7 cellular contexts compared by ENCODE assay signal in genomic region chr7:143256325-143256724, GRCh38. TPM values are rescaled to one million over a fixed set of nuclear protein-coding genes. Genes with fewer than 3 reads are reported as not detected.
DNase-seq lines count a peak whose midpoint lies in the region; ATAC-seq lines count a peak whose summit lies in the region.
"Had no signal": no experiment of that assay in that cellular context is flagged by ENCODE, and none has a peak within 500 bp of the region (broad histone marks: within the 10 kb centered on the region; RNA-seq: fewer than 3 reads in every experiment).

No MANE protein-coding gene starts in this region.

- ATAC-seq in activated T-cell treated with anti-CD3 and anti-CD28 coated beads, Interleukin-2, amount 50 U/mL, for 72 hours (replicated peaks in 1 of 2): no peak
- ATAC-seq in stimulated activated naive CD8-positive, alpha-beta T cell treated with anti-CD3 and anti-CD28 coated beads, Interleukin-15, Interleukin-2, amounts not matched to agents 100 U/mL and 50 U/mL, for 24 hours: peak; percentile 35

- H3K27ac Mint-ChIP-seq in activated T-cell treated with anti-CD3 and anti-CD28 coated beads, Interleukin-2, amount 50 U/mL, for 72 hours: peak overlapping the region; percentile 3

- H3K4me1 Mint-ChIP-seq in activated T-cell treated with anti-CD3 and anti-CD28 coated beads, Interleukin-2, amount 50 U/mL, for 72 hours (ENCODE audit: low read depth): peaks cover 75% of the 10 kb centered on the region

- no peaks in the 10 kb centered on the region for H3K27me3 Mint-ChIP-seq in activated T-cell treated with anti-CD3 and anti-CD28 coated beads, Interleukin-2, amount 50 U/mL, for 72 hours (ENCODE audit: low read depth)
- H3K27me3 Mint-ChIP-seq: activated naive CD8-positive, alpha-beta T cell had no signal

- DNase-seq in activated T-cell treated with anti-CD3 and anti-CD28 coated beads, Interleukin-2, amount 50 U/mL, for 72 hours: no peak
- DNase-seq in activated T-cell treated with anti-CD3 and anti-CD28 coated beads for 4 hours (no peak), HT-29 (ENCODE audit: low spot score) (no peak)
- DNase-seq in stimulated activated naive CD8-positive, alpha-beta T cell treated with anti-CD3 and anti-CD28 coated beads, Interleukin-15, Interleukin-2, amounts not matched to agents 100 U/mL and 50 U/mL, for 24 hours: no peak
- DNase-seq: foreskin melanocyte, NCI-H1694 treated with DMSO at 0.1 percent for 48 hours had no signal

- no peak overlapping the region for H3K4me3 Mint-ChIP-seq in activated T-cell treated with anti-CD3 and anti-CD28 coated beads, Interleukin-2, amount 50 U/mL, for 72 hours
- H3K4me3 Mint-ChIP-seq: activated naive CD8-positive, alpha-beta T cell had no signal

- H3K36me3 Mint-ChIP-seq in activated T-cell treated with anti-CD3 and anti-CD28 coated beads, Interleukin-2, amount 50 U/mL, for 72 hours (ENCODE audit: insufficient read depth in 2 of 2): peaks cover 5 to 16% of the 10 kb centered on the region in 2 donors

- peaks cover 3 to 8% of the 10 kb centered on the region in 2 donors for H3K9me3 Mint-ChIP-seq in activated T-cell treated with anti-CD3 and anti-CD28 coated beads, Interleukin-2, amount 50 U/mL, for 72 hours

RNA-seq across cellular contexts. Expression of gene GSTK1, which starts 6.9 kb away (rescaled TPM):
- 100 to 1,000 TPM; 242 to 298 TPM for total RNA-seq in activated T-cell treated with anti-CD3 and anti-CD28 coated beads, Interleukin-2, amount 50 U/mL, for 72 hours
- total RNA-seq in HT-29 (2014; rRNA removed; shearing (Covaris generic)): 298 and 301 TPM in 2 replicates

RNA-seq across cellular contexts. Expression of gene TMEM139, which starts 28.4 kb away (rescaled TPM):
- total RNA-seq in activated T-cell treated with anti-CD3 and anti-CD28 coated beads, Interleukin-2, amount 50 U/mL, for 72 hours: 1 to 10 TPM; 1.3 to 1.5 TPM
- 53.9 and 79.7 TPM in 2 replicates for total RNA-seq in HT-29 (2014; rRNA removed; shearing (Covaris generic))

RNA-seq across cellular contexts. Expression of gene CASP2, which starts 31.8 kb away (rescaled TPM):
- 100 to 1,000 TPM; 126 to 128 TPM for total RNA-seq in activated T-cell treated with anti-CD3 and anti-CD28 coated beads, Interleukin-2, amount 50 U/mL, for 72 hours
- 26.6 and 27.7 TPM in 2 replicates for total RNA-seq in HT-29 (2014; rRNA removed; shearing (Covaris generic))

RNA-seq across cellular contexts. Expression of gene TAS2R40, which starts 34.5 kb away (rescaled TPM):
- not detected for total RNA-seq in activated T-cell treated with anti-CD3 and anti-CD28 coated beads, Interleukin-2, amount 50 U/mL, for 72 hours
- not detected in 2 replicates for total RNA-seq in HT-29 (2014; rRNA removed; shearing (Covaris generic))

RNA-seq across cellular contexts. Expression of gene CLCN1, which starts 59.6 kb away (rescaled TPM):
- total RNA-seq in activated T-cell treated with anti-CD3 and anti-CD28 coated beads, Interleukin-2, amount 50 U/mL, for 72 hours: under 1 TPM in 1 of 2 donors, not detected in 1; 0.09 TPM
- total RNA-seq in HT-29 (2014; rRNA removed; shearing (Covaris generic)): 2.8 and 3.0 TPM in 2 replicates

Comparison
In these comparisons a context has a peak if more than half of its experiments do, and no peak if none do; other contexts are left out.
1. RNA of gene TMEM139, which starts 28.4 kb away (total RNA-seq): 53.9 to 79.7 TPM in HT-29; 1.3 to 1.5 TPM in activated T-cell treated with anti-CD3 and anti-CD28 coated beads, Interleukin-2, amount 50 U/mL, for 72 hours; every median in the first group is over 10 times any median in the second.